In the genomic region with DNA sequence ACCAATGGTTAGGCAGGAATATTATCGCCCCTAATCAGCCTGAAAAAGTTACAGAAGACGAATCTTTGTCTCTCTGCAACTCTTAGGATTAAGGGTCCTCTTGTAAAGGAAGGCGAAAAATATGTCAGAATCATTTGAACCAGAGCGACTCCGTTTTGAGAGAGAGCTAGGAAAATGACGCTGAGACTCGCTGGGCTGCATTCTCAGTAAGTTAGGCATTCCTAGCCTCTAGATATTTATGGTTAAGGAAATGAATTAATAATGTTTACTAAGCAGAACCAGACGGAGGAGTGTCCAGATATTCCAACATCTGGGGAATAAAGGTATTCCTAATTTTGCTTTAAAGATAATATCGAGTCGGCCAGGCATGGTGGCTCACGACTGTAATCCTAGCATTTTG, we compare ENCODE assay signal across 8 cellular contexts. TPM values are rescaled to one million over a fixed set of nuclear protein-coding genes. Genes with fewer than 3 reads are reported as not detected.
DNase-seq lines count a peak whose midpoint lies in the region; ATAC-seq and TF ChIP-seq lines count a peak whose summit lies in the region.

No MANE protein-coding gene starts in this region.

- H3K36me3 Mint-ChIP-seq in CD4-positive, alpha-beta T cell (ENCODE audit: low read depth), result no peaks in the 10 kb centered on the region
- no peaks in the 10 kb centered on the region for H3K36me3 Mint-ChIP-seq in osteocyte (ENCODE audit: unreplicated experiment)

- H3K9me3 Mint-ChIP-seq in CD4-positive, alpha-beta T cell, result no peaks in the 10 kb centered on the region
- H3K9me3 Mint-ChIP-seq in osteocyte (ENCODE audit: unreplicated experiment), result peaks cover 17% of the 10 kb centered on the region

- no peak for TF ChIP-seq POLR2A in erythroblast (IDR thresholded peaks at IDR 0.05; ENCODE audit: low read length)

- POLR2A ChIA-PET in CD4-positive, alpha-beta T cell (lab: Charles Lee), result interaction anchor here (1.2 to 2.8 kb wide), 6 partner anchors 119 to 518 kb away, joined by 4 to 32 read pairs (median 14); partner anchors contain the start of genes ZNF254, ZNF675, ZNF681 and ZNF91

- CTCF ChIA-PET in CD4-positive, alpha-beta T cell (lab: Charles Lee), result no interaction called here

- intact Hi-C loops in CD4-positive, alpha-beta T cell (cut with DNase I, micrococcal nuclease), result loop anchor here (2.0 to 10.0 kb wide), 8 partner anchors 118 to 1282 kb away; partner anchors contain the start of genes ZNF492 (in 1 of the 2), ZNF675 (in 1 of the 2), ZNF681 (in 1 of the 2) and ZNF91 (in 1 of the 2)

- DNase-seq in CD4-positive, alpha-beta T cell, result no peak
- DNase-seq in MG63, result no peak
- DNase-seq in coronary artery (ENCODE audit: low spot score), result no peak
- no peak for DNase-seq in osteocyte (ENCODE audit: extremely low spot score, unreplicated experiment)
- DNase-seq in erythroblast (lab: John Stamatoyannopoulos, UW), result no peak
- no peak for DNase-seq in T1000 (lab: John Stamatoyannopoulos, UW)
- DNase-seq in omental fat pad (ENCODE audit: low spot score), result no peak
- no peak for DNase-seq in effector CD4-positive, alpha-beta T cell

- H3K27ac ChIP-seq in CD4-positive, alpha-beta T cell (ENCODE audit: low read depth, low read length), result no peak overlapping the region
- H3K27ac ChIP-seq in coronary artery, result no peak overlapping the region

- no peak for ATAC-seq in CD4-positive, alpha-beta T cell (ENCODE audit: poor library complexity)
- ATAC-seq in omental fat pad (ENCODE audit: low FRiP score), result no peak

- H3K4me3 Mint-ChIP-seq in CD4-positive, alpha-beta T cell, result peak overlapping the region; percentile 98
- no peak overlapping the region for H3K4me3 Mint-ChIP-seq in osteocyte (ENCODE audit: unreplicated experiment)

- peaks cover 9% of the 10 kb centered on the region for H3K36me3 ChIP-seq in MG63

- peaks cover 7% of the 10 kb centered on the region for H3K4me1 Mint-ChIP-seq in CD4-positive, alpha-beta T cell (ENCODE audit: low read depth)
- peaks cover 2% of the 10 kb centered on the region for H3K4me1 Mint-ChIP-seq in osteocyte (ENCODE audit: unreplicated experiment)

- H3K4me3 ChIP-seq in MG63, result peak overlapping the region; percentile 71
- peak overlapping the region; percentile 81 for H3K4me3 ChIP-seq in coronary artery

- peak overlapping the region; percentile 87 for H3K27ac Mint-ChIP-seq in CD4-positive, alpha-beta T cell
- H3K27ac Mint-ChIP-seq in osteocyte (ENCODE audit: unreplicated experiment), result peak overlapping the region; percentile 96

- no peaks in the 10 kb centered on the region for H3K27me3 ChIP-seq in CD4-positive, alpha-beta T cell (ENCODE audit: control insufficient read depth, insufficient read depth, low read length)
- no peaks in the 10 kb centered on the region for H3K27me3 ChIP-seq in MG63

- no peaks in the 10 kb centered on the region for H3K9me3 ChIP-seq in CD4-positive, alpha-beta T cell (ENCODE audit: control insufficient read depth, low read length)
- no peaks in the 10 kb centered on the region for H3K9me3 ChIP-seq in MG63

- no peaks in the 10 kb centered on the region for H3K27me3 Mint-ChIP-seq in CD4-positive, alpha-beta T cell
- H3K27me3 Mint-ChIP-seq in osteocyte (ENCODE audit: unreplicated experiment), result no peaks in the 10 kb centered on the region

- no peak for TF ChIP-seq CTCF in CD4-positive, alpha-beta T cell (IDR thresholded peaks at IDR 0.05)
- no peak for TF ChIP-seq CTCF in coronary artery (IDR thresholded peaks at IDR 0.05)
- no peak for TF ChIP-seq CTCF in osteocyte (IDR thresholded peaks at IDR 0.05)
- no peak for TF ChIP-seq CTCF in omental fat pad (IDR thresholded peaks at IDR 0.05)

RNA-seq across cellular contexts. Expression of gene ZNF726, which starts 0.8 kb away (rescaled TPM):
- total RNA-seq in CD4-positive, alpha-beta T cell, result 1 to 10 TPM; 2.6 to 3.5 TPM
- total RNA-seq in MG63 (2014; rRNA removed; shearing (Covaris generic); ENCODE audit: low replicate concordance), result 4.4 and 8.1 TPM in 2 replicates
- total RNA-seq in osteocyte (1.7 and 2.2 TPM in 2 replicates), omental fat pad (1 to 10 TPM in 1 of 4 donors, under 1 TPM in 3; 0.19 to 1.3 (median 0.37) TPM)
